2 cellular contexts compared by ENCODE assay signal in genomic region chr16:4696905-4697866, GRCh38.
TF ChIP-seq lines count a peak whose summit lies in the region.

No MANE protein-coding gene starts in this region.

TF ChIP-seq in SK-N-SH, 30 proteins besides CTCF, POLR2A, EP300 and RAD21:
- TF ChIP-seq POLR2AphosphoS5 (IDR thresholded peaks at IDR 0.05; ENCODE audit: low read depth, low read length) (0 out of 2 replicates have a peak, but pooled peaks have one; percentile 11), SIN3A (IDR thresholded peaks at IDR 0.05; ENCODE audit: borderline replicate concordance, low read depth, low read length) (no peak)

TF ChIP-seq in SK-N-SH treated with all-trans-retinoic acid at 6 μM for 48 hours, 23 proteins besides CTCF, POLR2A, EP300 and RAD21:
- no peak for TF ChIP-seq PPARA (CRISPR knock-in tag; IDR thresholded peaks at IDR 0.05; ENCODE audit: borderline replicate concordance)
- no peak for TF ChIP-seq OSR1 (CRISPR knock-in tag; IDR thresholded peaks at IDR 0.05)
- TF ChIP-seq SNAI2 (CRISPR knock-in tag; IDR thresholded peaks at IDR 0.05), result no peak
- no peak for TF ChIP-seq ARNTL (CRISPR knock-in tag; IDR thresholded peaks at IDR 0.05; ENCODE audit: borderline replicate concordance, low read depth)
- TF ChIP-seq ZFP30 (CRISPR knock-in tag; IDR thresholded peaks at IDR 0.05), result no peak
- no peak for TF ChIP-seq RARB (CRISPR knock-in tag; IDR thresholded peaks at IDR 0.05)
- TF ChIP-seq, protein P1, sequence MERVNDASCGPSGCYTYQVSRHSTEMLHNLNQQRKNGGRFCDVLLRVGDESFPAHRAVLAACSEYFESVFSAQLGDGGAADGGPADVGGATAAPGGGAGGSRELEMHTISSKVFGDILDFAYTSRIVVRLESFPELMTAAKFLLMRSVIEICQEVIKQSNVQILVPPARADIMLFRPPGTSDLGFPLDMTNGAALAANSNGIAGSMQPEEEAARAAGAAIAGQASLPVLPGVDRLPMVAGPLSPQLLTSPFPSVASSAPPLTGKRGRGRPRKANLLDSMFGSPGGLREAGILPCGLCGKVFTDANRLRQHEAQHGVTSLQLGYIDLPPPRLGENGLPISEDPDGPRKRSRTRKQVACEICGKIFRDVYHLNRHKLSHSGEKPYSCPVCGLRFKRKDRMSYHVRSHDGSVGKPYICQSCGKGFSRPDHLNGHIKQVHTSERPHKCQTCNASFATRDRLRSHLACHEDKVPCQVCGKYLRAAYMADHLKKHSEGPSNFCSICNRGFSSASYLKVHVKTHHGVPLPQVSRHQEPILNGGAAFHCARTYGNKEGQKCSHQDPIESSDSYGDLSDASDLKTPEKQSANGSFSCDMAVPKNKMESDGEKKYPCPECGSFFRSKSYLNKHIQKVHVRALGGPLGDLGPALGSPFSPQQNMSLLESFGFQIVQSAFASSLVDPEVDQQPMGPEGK (CRISPR knock-in tag; IDR thresholded peaks at IDR 0.05; ENCODE audit: borderline replicate concordance), result no peak
TF ChIP-seq in SK-N-SH treated with all-trans-retinoic acid at 6 μM for 48 hours: peak in this region for 0.
